ENCODE assay signal across 7 cellular contexts in the genomic region with DNA sequence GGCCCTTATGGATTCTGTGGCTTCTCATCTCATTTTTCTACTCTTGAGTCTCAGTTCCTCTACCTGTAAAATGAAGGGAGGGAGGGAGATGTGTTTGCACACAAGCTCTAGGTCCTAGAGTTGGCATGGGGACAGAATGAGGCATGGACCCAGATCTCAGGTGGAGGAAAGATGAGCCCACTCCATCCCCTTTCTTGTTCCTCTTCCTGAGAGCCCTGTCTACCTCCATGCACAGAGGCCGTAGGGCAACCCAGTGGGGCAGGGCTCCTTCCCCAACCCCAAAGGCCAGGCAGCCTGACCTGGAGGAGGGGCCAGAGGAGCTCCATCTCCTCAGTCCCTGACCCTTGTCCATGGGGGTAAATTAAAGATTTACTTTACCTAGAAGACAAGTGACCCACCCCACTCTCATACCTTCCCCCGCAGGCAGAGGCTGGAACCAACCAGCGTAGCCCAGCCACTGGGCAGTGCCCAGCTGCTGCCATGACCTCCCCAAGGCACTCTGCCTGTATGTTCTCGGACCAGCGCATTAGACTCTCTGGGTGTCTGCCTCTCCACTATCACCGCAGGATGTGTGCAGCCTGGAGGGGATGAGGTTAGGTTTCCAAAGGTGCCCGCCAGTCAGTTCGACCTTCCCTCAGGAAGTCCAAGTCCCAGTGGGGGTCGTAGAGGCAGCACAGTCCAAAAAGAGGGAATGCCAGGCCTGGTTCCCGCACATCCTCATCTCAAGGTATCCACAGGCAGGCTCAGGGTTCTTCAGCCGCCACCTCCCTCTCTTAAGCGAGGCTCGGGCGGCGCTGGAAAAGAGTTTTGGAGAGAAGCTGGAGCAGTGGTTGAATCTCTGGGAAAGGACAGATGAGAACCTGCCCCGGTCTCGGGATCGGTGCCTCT. TPM values are rescaled to one million over a fixed set of nuclear protein-coding genes. Genes with fewer than 3 reads are reported as not detected.
DNase-seq lines count a peak whose midpoint lies in the region; ATAC-seq and TF ChIP-seq lines count a peak whose summit lies in the region.

No MANE protein-coding gene starts in this region.

- no peaks in the 10 kb centered on the region for H3K9me3 Mint-ChIP-seq in natural killer cell treated with Interleukin-12 subunit alpha and Interleukin-12 subunit beta and Interleukin-15 and Interleukin-18, amount 100 ng/mL, for 72 hours

- no peak for TF ChIP-seq CTCF in OCI-LY7 (conservative IDR thresholded peaks at IDR 0.05; ENCODE audit: low read length)
- TF ChIP-seq CTCF in GM10266 (IDR thresholded peaks at IDR 0.05; ENCODE audit: control insufficient read depth, insufficient read depth, low read depth, missing control alignments): no peak

- H3K4me3 ChIP-seq in OCI-LY7 (ENCODE audit: low read depth, low read length, poor library complexity, severe bottlenecking): peak overlapping the region; percentile 87
- peak overlapping the region; percentile 78 for H3K4me3 ChIP-seq in effector memory CD4-positive, alpha-beta T cell (ENCODE audit: insufficient read depth, low read depth, low read length, poor library complexity, severe bottlenecking)

- TSS peak; percentile 81 for BruUV-seq in OCI-LY7 (replicated peaks; lab: Mats Ljungman, UMichigan)

- peak overlapping the region; percentile 91 for H3K4me3 Mint-ChIP-seq in natural killer cell treated with Interleukin-12 subunit alpha and Interleukin-12 subunit beta and Interleukin-15 and Interleukin-18, amount 100 ng/mL, for 72 hours

- peaks cover 32 to 33% of the 10 kb centered on the region in 2 donors for H3K4me1 Mint-ChIP-seq in natural killer cell treated with Interleukin-12 subunit alpha and Interleukin-12 subunit beta and Interleukin-15 and Interleukin-18, amount 100 ng/mL, for 72 hours (ENCODE audit: low read depth in 2 of 2)

- H3K27me3 ChIP-seq in effector memory CD4-positive, alpha-beta T cell (replicated peaks; ENCODE audit: control insufficient read depth, insufficient read depth, low read length, poor library complexity, severe bottlenecking): no peaks in the 10 kb centered on the region

- peak overlapping the region; percentile 95 for H3K4me2 ChIP-seq in OCI-LY7 (ENCODE audit: low read length)

- H3K79me2 ChIP-seq in OCI-LY7 (ENCODE audit: insufficient read depth, low read depth, low read length): no peaks in the 10 kb centered on the region; the same call in 1 of the 2 replicates

- no peaks in the 10 kb centered on the region for H3K9me3 ChIP-seq in OCI-LY7 (ENCODE audit: low read length)
- H3K9me3 ChIP-seq in effector memory CD4-positive, alpha-beta T cell (ENCODE audit: control insufficient read depth, low read length): no peaks in the 10 kb centered on the region

- H3K4me1 ChIP-seq in OCI-LY7 (ENCODE audit: insufficient read depth, low read length, poor library complexity, severe bottlenecking): peaks cover 46% of the 10 kb centered on the region
- peaks cover 25% of the 10 kb centered on the region for H3K4me1 ChIP-seq in effector memory CD4-positive, alpha-beta T cell (ENCODE audit: control insufficient read depth, insufficient read depth, low read length, poor library complexity, severe bottlenecking)

- POLR2A ChIA-PET in OCI-LY7 (lab: Charles Lee): interaction anchor here (0.8 to 2.8 kb wide), 4 partner anchors 20 to 171 kb away, joined by 3 to 9 read pairs (median 5); a partner anchor contains a TSS

- no peaks in the 10 kb centered on the region for H3K36me3 Mint-ChIP-seq in natural killer cell treated with Interleukin-12 subunit alpha and Interleukin-12 subunit beta and Interleukin-15 and Interleukin-18, amount 100 ng/mL, for 72 hours

- H3K36me3 ChIP-seq in OCI-LY7 (ENCODE audit: insufficient read depth, low read length): no peaks in the 10 kb centered on the region
- no peaks in the 10 kb centered on the region for H3K36me3 ChIP-seq in effector memory CD4-positive, alpha-beta T cell (ENCODE audit: control insufficient read depth, insufficient read depth, low read length)

- H3K9me2 ChIP-seq in OCI-LY7 (ENCODE audit: insufficient read depth, low read length): no peaks in the 10 kb centered on the region

- peak overlapping the region; percentile 47 to 63 for H3K27ac Mint-ChIP-seq in natural killer cell treated with Interleukin-12 subunit alpha and Interleukin-12 subunit beta and Interleukin-15 and Interleukin-18, amount 100 ng/mL, for 72 hours

- peak; percentile 45 for DNase-seq in OCI-LY7 (ENCODE audit: low spot score)
- no peak for DNase-seq in effector memory CD4-positive, alpha-beta T cell
- no peak for DNase-seq in natural killer cell treated with Interleukin-12 subunit alpha and Interleukin-12 subunit beta and Interleukin-15 and Interleukin-18, amount 100 ng/mL, for 72 hours (ENCODE audit: low spot score)
- DNase-seq in GM10266 (ENCODE audit: extremely low spot score): no peak
- DNase-seq in NCI-H187 (lab: John Stamatoyannopoulos, UW): no peak

- H2AFZ ChIP-seq in OCI-LY7 (ENCODE audit: low read length): peak overlapping the region; percentile 81

- no peaks in the 10 kb centered on the region for H4K20me1 ChIP-seq in OCI-LY7 (ENCODE audit: insufficient read depth, low read length)

- ATAC-seq in GM19395 (IDR thresholded peaks at IDR 0.05; ENCODE audit: unreplicated experiment) (peak; percentile 12), HG03460 (IDR thresholded peaks at IDR 0.05; ENCODE audit: unreplicated experiment) (no peak)
- no peak for ATAC-seq in natural killer cell treated with Interleukin-12 subunit alpha and Interleukin-12 subunit beta and Interleukin-15 and Interleukin-18, amount 100 ng/mL, for 72 hours

- CTCF ChIA-PET in OCI-LY7 (lab: Charles Lee; ENCODE audit: unreplicated experiment): interaction anchor here (0.6 to 1.7 kb wide), 4 partner anchors 19 to 207 kb away, joined by 3 to 6 read pairs (median 4); no protein-coding TSS in a partner anchor

- no peaks in the 10 kb centered on the region for H3K27me3 Mint-ChIP-seq in natural killer cell treated with Interleukin-12 subunit alpha and Interleukin-12 subunit beta and Interleukin-15 and Interleukin-18, amount 100 ng/mL, for 72 hours

- H3K27ac ChIP-seq in OCI-LY7 (ENCODE audit: low read depth, low read length, poor library complexity, severe bottlenecking): peak overlapping the region; percentile 65
- peak overlapping the region; percentile 40 for H3K27ac ChIP-seq in effector memory CD4-positive, alpha-beta T cell (ENCODE audit: insufficient read depth, low read length, poor library complexity, severe bottlenecking)

- intact Hi-C loops in OCI-LY7 (cut with micrococcal nuclease; ENCODE audit: unreplicated experiment): loop anchor here (1.0 to 10.0 kb wide), 6 partner anchors 115 to 492 kb away; a partner anchor contains a TSS

RNA-seq across cellular contexts. Expression of a gene that starts 3.0 kb away (rescaled TPM):
- 13.5 and 16.9 TPM in 2 replicates for total RNA-seq in OCI-LY7 (2014; rRNA removed; shearing (Covaris generic))
- total RNA-seq in OCI-LY7 (2022): 35.4 and 50.8 TPM in 2 replicates
- 10 to 100 TPM; 17.2 to 19.9 TPM for total RNA-seq in natural killer cell treated with Interleukin-12 subunit alpha and Interleukin-12 subunit beta and Interleukin-15 and Interleukin-18, amount 100 ng/mL, for 72 hours

RNA-seq across cellular contexts. Expression of a gene that starts 23.2 kb away (rescaled TPM):
- total RNA-seq in OCI-LY7 (2014; rRNA removed; shearing (Covaris generic)): 1.4 TPM in 1 of 2 replicates, not detected in the other
- 0.55 and 1.8 TPM in 2 replicates for total RNA-seq in OCI-LY7 (2022)
- total RNA-seq in natural killer cell treated with Interleukin-12 subunit alpha and Interleukin-12 subunit beta and Interleukin-15 and Interleukin-18, amount 100 ng/mL, for 72 hours: 1 to 10 TPM; 4.4 to 6.0 TPM

RNA-seq across cellular contexts. Expression of a gene that starts 38.6 kb away (rescaled TPM):
- total RNA-seq in OCI-LY7 (2014; rRNA removed; shearing (Covaris generic)): not detected in 2 replicates
- total RNA-seq in OCI-LY7 (2022): 7.0 and 7.5 TPM in 2 replicates
- under 1 TPM in 1 of 2 donors, not detected in 1; 0.19 TPM for total RNA-seq in natural killer cell treated with Interleukin-12 subunit alpha and Interleukin-12 subunit beta and Interleukin-15 and Interleukin-18, amount 100 ng/mL, for 72 hours

RNA-seq across cellular contexts. Expression of a gene that starts 56.1 kb away (rescaled TPM):
- not detected in 2 replicates for total RNA-seq in OCI-LY7 (2014; rRNA removed; shearing (Covaris generic))
- not detected in 2 replicates for total RNA-seq in OCI-LY7 (2022)
- total RNA-seq in natural killer cell treated with Interleukin-12 subunit alpha and Interleukin-12 subunit beta and Interleukin-15 and Interleukin-18, amount 100 ng/mL, for 72 hours: not detected
